Comparison of ENCODE assay signal across 10 cellular contexts in genomic region chr19:20664917-20665781, GRCh38. TPM values are rescaled to one million over a fixed set of nuclear protein-coding genes. Genes with fewer than 3 reads are reported as not detected.
DNase-seq lines count a peak whose midpoint lies in the region; ATAC-seq and TF ChIP-seq lines count a peak whose summit lies in the region.
"Had no signal": no experiment of that assay in that cellular context is flagged by ENCODE, and none has a peak within 500 bp of the region (broad histone marks: within the 10 kb centered on the region; RNA-seq: fewer than 3 reads in every experiment).

No MANE protein-coding gene starts in this region.

- H3K4me1 ChIP-seq in CD4-positive, CD25-positive, alpha-beta regulatory T cell (ENCODE audit: control insufficient read depth, insufficient read depth, low read length, poor library complexity, severe bottlenecking), result no peaks in the 10 kb centered on the region
- peaks cover 3% of the 10 kb centered on the region for H3K4me1 ChIP-seq in cardiac muscle cell (ENCODE audit: low read depth)

- peak overlapping the region in 2 of 4 donors; percentile 74 to 86 for H3K4me3 Mint-ChIP-seq in CD4-positive, CD25-positive, alpha-beta regulatory T cell
- H3K4me3 Mint-ChIP-seq in T-helper 17 cell, result no peak overlapping the region
- H3K4me3 Mint-ChIP-seq in progenitor cell of endocrine pancreas (ENCODE audit: low read depth), result peak overlapping the region; percentile 65

- no peak overlapping the region for H3K27ac ChIP-seq in CD4-positive, CD25-positive, alpha-beta regulatory T cell (ENCODE audit: insufficient read depth, low read length, poor library complexity, severe bottlenecking)
- peak overlapping the region; percentile 32 for H3K27ac ChIP-seq in cardiac muscle cell

- no peak for ATAC-seq in CD4-positive, CD25-positive, alpha-beta regulatory T cell (ENCODE audit: low read depth in 2 of 2)
- ATAC-seq in T-helper 17 cell, result no peak
- ATAC-seq in GM21723 (IDR thresholded peaks at IDR 0.05; ENCODE audit: unreplicated experiment), result no peak

- peaks cover 0 to 10% (median 0%) of the 10 kb centered on the region in 7 donors for H3K9me3 Mint-ChIP-seq in CD4-positive, CD25-positive, alpha-beta regulatory T cell
- H3K9me3 Mint-ChIP-seq in progenitor cell of endocrine pancreas (ENCODE audit: low read depth), result peaks cover 4% of the 10 kb centered on the region

- peak overlapping the region; percentile 32 for H3K4me3 ChIP-seq in CD4-positive, CD25-positive, alpha-beta regulatory T cell (ENCODE audit: low read depth, low read length)
- no peak overlapping the region for H3K4me3 ChIP-seq in cardiac muscle cell

- no peaks in the 10 kb centered on the region for H3K27me3 ChIP-seq in CD4-positive, CD25-positive, alpha-beta regulatory T cell (ENCODE audit: control insufficient read depth, insufficient read depth, low read length)
- no peaks in the 10 kb centered on the region for H3K27me3 ChIP-seq in cardiac muscle cell

- H3K36me3 Mint-ChIP-seq in CD4-positive, CD25-positive, alpha-beta regulatory T cell, result peaks cover 10% of the 10 kb centered on the region
- H3K36me3 Mint-ChIP-seq in T-helper 17 cell (ENCODE audit: low read depth) (no peaks in the 10 kb centered on the region), progenitor cell of endocrine pancreas (ENCODE audit: insufficient read depth) (peaks cover 3% of the 10 kb centered on the region)

- TF ChIP-seq CTCF in cardiac muscle cell (IDR thresholded peaks at IDR 0.05; ENCODE audit: low read depth, low read length), result no peak
- no peak for TF ChIP-seq CTCF in progenitor cell of endocrine pancreas (IDR thresholded peaks at IDR 0.05; ENCODE audit: unreplicated experiment)

- peaks cover 4 to 35% (median 9%) of the 10 kb centered on the region in 4 donors for H3K4me1 Mint-ChIP-seq in CD4-positive, CD25-positive, alpha-beta regulatory T cell
- H3K4me1 Mint-ChIP-seq in T-helper 17 cell, result peaks cover 4% of the 10 kb centered on the region
- H3K4me1 Mint-ChIP-seq in progenitor cell of endocrine pancreas (ENCODE audit: low read depth), result peaks cover 37% of the 10 kb centered on the region

- H3K9me3 ChIP-seq in CD4-positive, CD25-positive, alpha-beta regulatory T cell (ENCODE audit: control insufficient read depth in 2 of 2, low read length in 2 of 2), result peaks cover 2 to 3% of the 10 kb centered on the region in 2 experiments
- no peaks in the 10 kb centered on the region for H3K9me3 ChIP-seq in T-helper 17 cell (ENCODE audit: control insufficient read depth, low read length, poor library complexity, severe bottlenecking)
- no peaks in the 10 kb centered on the region for H3K9me3 ChIP-seq in cardiac muscle cell (ENCODE audit: low read depth)

- no peaks in the 10 kb centered on the region for H3K36me3 ChIP-seq in CD4-positive, CD25-positive, alpha-beta regulatory T cell (ENCODE audit: control insufficient read depth, insufficient read depth, low read length)
- no peaks in the 10 kb centered on the region for H3K36me3 ChIP-seq in cardiac muscle cell

- no peak for DNase-seq in CD4-positive, CD25-positive, alpha-beta regulatory T cell
- DNase-seq in T-helper 17 cell, result no peak
- peak; percentile 29 to 57 for DNase-seq in cardiac muscle cell (ENCODE audit: low read depth in 1 of 2, low spot score in 1 of 2)
- peak; percentile 22 for DNase-seq in progenitor cell of endocrine pancreas (ENCODE audit: low spot score, unreplicated experiment)
- no peak for DNase-seq in NCI-H1417 (lab: John Stamatoyannopoulos, UW)
- DNase-seq in COLO668 (lab: John Stamatoyannopoulos, UW; ENCODE audit: unreplicated experiment), result no peak
- DNase-seq in mesenteric fat pad (ENCODE audit: low spot score), result no peak

- peak overlapping the region in 1 of 3 donors; percentile 90 for H3K27ac Mint-ChIP-seq in CD4-positive, CD25-positive, alpha-beta regulatory T cell
- peak overlapping the region; percentile 61 for H3K27ac Mint-ChIP-seq in T-helper 17 cell
- peak overlapping the region; percentile 99 for H3K27ac Mint-ChIP-seq in progenitor cell of endocrine pancreas
- H3K27ac Mint-ChIP-seq: activated T-helper 2 cell treated with anti-CD3 and anti-CD28 coated beads, Interferon-gamma antibody, Interleukin-2, Interleukin-4, amounts not matched to agents 10 μg/mL and 5 μg/mL and 100 μg/mL, durations not matched to agents 14 hours and 24 hours and 36 hours had no signal

- no peaks in the 10 kb centered on the region for H3K27me3 Mint-ChIP-seq in CD4-positive, CD25-positive, alpha-beta regulatory T cell
- H3K27me3 Mint-ChIP-seq in T-helper 17 cell (no peaks in the 10 kb centered on the region), progenitor cell of endocrine pancreas (no peaks in the 10 kb centered on the region)

RNA-seq across cellular contexts. Expression of gene ZNF626, which starts 3.8 kb away (rescaled TPM):
- total RNA-seq in CD4-positive, CD25-positive, alpha-beta regulatory T cell, result 4.0 TPM
- 10 to 100 TPM in 2 of 4 donors, 1 to 10 TPM in 2; 4.5 to 17.3 (median 8.9) TPM for polyA plus RNA-seq in CD4-positive, CD25-positive, alpha-beta regulatory T cell
- total RNA-seq in T-helper 17 cell, result 1 to 10 TPM; 8.1 to 8.7 TPM
- 14.1 and 18.4 TPM in 2 replicates for total RNA-seq in cardiac muscle cell
- polyA plus RNA-seq in cardiac muscle cell, result 17.6 and 24.0 TPM in 2 replicates
- total RNA-seq in progenitor cell of endocrine pancreas, result 35.7 and 36.2 TPM in 2 replicates
- 8.7 TPM for total RNA-seq in mesenteric fat pad
- total RNA-seq: HT-29 had no signal

Comparison
In these comparisons a context has a peak if more than half of its experiments do, and no peak if none do; other contexts are left out.
1. DNase-seq: peak in cardiac muscle cell (2 of 2) and progenitor cell of endocrine pancreas (single experiment); none in CD4-positive, CD25-positive, alpha-beta regulatory T cell (0 of 3), T-helper 17 cell (0 of 3), NCI-H1417 (0 of 3), COLO668 (single experiment) and mesenteric fat pad (single experiment).